8 cellular contexts compared by ENCODE assay signal in the genomic region with DNA sequence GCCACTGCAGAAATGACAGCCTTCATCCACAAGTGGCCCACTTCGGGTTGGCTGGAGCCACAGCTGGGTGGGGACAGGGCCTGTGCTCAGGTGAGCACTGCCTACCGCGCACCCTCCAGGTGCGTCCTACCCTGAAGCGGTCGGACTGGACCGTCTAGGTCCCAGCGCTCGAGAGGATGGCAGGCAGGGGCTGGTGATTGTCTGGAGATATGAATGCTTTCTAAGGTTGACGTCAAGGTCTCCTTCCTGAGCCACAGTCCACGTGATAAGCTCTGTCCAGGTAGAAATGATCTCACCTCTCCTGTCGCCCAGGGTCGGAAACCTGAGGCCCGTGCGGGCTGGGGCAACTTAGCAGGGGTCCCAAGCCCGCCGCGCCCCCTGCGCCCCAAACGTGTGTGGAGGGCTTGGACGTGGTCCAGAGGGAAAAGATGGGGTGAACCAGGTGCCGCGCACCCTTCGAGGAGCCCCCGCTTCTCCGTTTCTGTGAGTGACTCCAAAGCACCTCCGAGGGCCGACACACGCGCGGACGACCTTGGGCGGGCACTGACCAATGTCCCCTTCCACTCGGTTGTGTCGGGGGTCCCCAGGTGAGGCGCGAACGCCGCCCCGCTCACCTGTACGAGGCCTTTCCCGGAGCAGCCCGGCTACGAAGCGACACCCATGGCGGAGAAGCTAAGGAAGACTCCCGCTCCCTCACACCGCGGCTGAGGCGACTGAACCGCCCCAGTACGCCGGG. TPM values are rescaled to one million over a fixed set of nuclear protein-coding genes. Genes with fewer than 3 reads are reported as not detected.
DNase-seq lines count a peak whose midpoint lies in the region; ATAC-seq, FAIRE-seq and TF ChIP-seq lines count a peak whose summit lies in the region.

No MANE protein-coding gene starts in this region.

- H3K9me3 ChIP-seq in HUES6 (ENCODE audit: control insufficient read depth, insufficient read depth, low read depth, low read length) (no peaks in the 10 kb centered on the region), keratinocyte (ENCODE audit: control insufficient read depth, low read depth, low read length) (no peaks in the 10 kb centered on the region), subcutaneous abdominal adipose tissue (ENCODE audit: control insufficient read depth in 5 of 5, low read length in 5 of 5) (no peaks in the 10 kb centered on the region)

- peak; percentile 61 for FAIRE-seq in keratinocyte (lab: Jason Lieb, UNC)

- H3K36me3 ChIP-seq in HUES6 (ENCODE audit: control insufficient read depth, insufficient read depth, low read length) (no peaks in the 10 kb centered on the region), keratinocyte (ENCODE audit: control insufficient read depth in 2 of 2, extremely low read depth in 1 of 2, insufficient read depth in 2 of 2, low read length in 2 of 2) (no peaks in the 10 kb centered on the region), subcutaneous abdominal adipose tissue (ENCODE audit: control insufficient read depth in 5 of 5, insufficient read depth in 5 of 5, low read length in 5 of 5) (no peaks in the 10 kb centered on the region)

- H3K4me2 ChIP-seq in keratinocyte (ENCODE audit: control insufficient read depth, extremely low read depth, insufficient read depth, low read depth, low read length), result peak overlapping the region; percentile 69

- H3K27ac ChIP-seq in HUES6 (ENCODE audit: low read depth, low read length) (no peak overlapping the region), keratinocyte (ENCODE audit: control insufficient read depth, insufficient read depth, low read length) (peak overlapping the region; percentile 71), subcutaneous abdominal adipose tissue (ENCODE audit: low read depth, low read length) (no peak overlapping the region)

- H3K9me3 Mint-ChIP-seq in activated naive CD8-positive, alpha-beta T cell treated with anti-CD3 and anti-CD28 coated beads, Interleukin-2, amount 10 ng/mL, durations not matched to agents 7 days and 5 days, result no peaks in the 10 kb centered on the region

- peak overlapping the region; percentile 60 for H3K27ac Mint-ChIP-seq in activated naive CD8-positive, alpha-beta T cell treated with anti-CD3 and anti-CD28 coated beads, Interleukin-2, amount 10 ng/mL, durations not matched to agents 7 days and 5 days

- H3K9ac ChIP-seq in HUES6 (ENCODE audit: low read length) (peak overlapping the region; percentile 59), keratinocyte (ENCODE audit: control insufficient read depth, extremely low read depth, insufficient read depth, low read length) (peak overlapping the region; percentile 89), subcutaneous abdominal adipose tissue (ENCODE audit: low read length in 5 of 5) (peak overlapping the region in 4 of 5 donors; percentile 66 to 89 (median 82))

- peak overlapping the region; percentile 87 for H3K4me3 ChIP-seq in HUES6 (ENCODE audit: low read depth, low read length)
- H3K4me3 ChIP-seq in keratinocyte (ENCODE audit: control insufficient read depth in 2 of 3, extremely low read depth in 1 of 3, insufficient read depth in 2 of 3, low read depth in 1 of 3, low read length in 3 of 3), result peak overlapping the region; percentile 42 to 71 (median 58)
- peak overlapping the region; percentile 48 to 89 (median 82) for H3K4me3 ChIP-seq in subcutaneous abdominal adipose tissue (ENCODE audit: low read depth in 1 of 5, low read length in 5 of 5)

- no peaks in the 10 kb centered on the region for H3K9me1 ChIP-seq in keratinocyte (ENCODE audit: control insufficient read depth, extremely low read depth, insufficient read depth, low read length)

- H3K27me3 Mint-ChIP-seq in activated naive CD8-positive, alpha-beta T cell treated with anti-CD3 and anti-CD28 coated beads, Interleukin-2, amount 10 ng/mL, durations not matched to agents 7 days and 5 days, result no peaks in the 10 kb centered on the region

- no peaks in the 10 kb centered on the region for H3K79me2 ChIP-seq in keratinocyte (ENCODE audit: control insufficient read depth, insufficient read depth, low read length)

- dilution Hi-C loops in keratinocyte (cut with MboI; ENCODE audit: extremely low pct_ligation_motif_present, low sequenced_read_pairs), result no loop called here

- peak; percentile 84 for DNase-seq in DMS53 treated with DMSO at 0.1 percent for 48 hours (lab: John Stamatoyannopoulos, UW; ENCODE audit: unreplicated experiment)
- DNase-seq in activated naive CD8-positive, alpha-beta T cell treated with anti-CD3 and anti-CD28 coated beads, Interleukin-2, amount 10 ng/mL, durations not matched to agents 7 days and 5 days, result no peak
- DNase-seq in keratinocyte (ENCODE audit: low read depth, low spot score), result no peak
- DNase-seq in NCI-H2171 treated with DMSO at 0.1 percent for 48 hours (lab: John Stamatoyannopoulos, UW), result no peak
- no peak for DNase-seq in SHP77 (lab: John Stamatoyannopoulos, UW)

- TF ChIP-seq CTCF in keratinocyte (optimal IDR thresholded peaks at IDR 0.05 in 1 of 3, IDR thresholded peaks at IDR 0.05 in 1 of 3, conservative IDR thresholded peaks at IDR 0.05 in 1 of 3; ENCODE audit: extremely low read depth in 1 of 3, insufficient read depth in 2 of 3, low read length in 3 of 3), result no peak

- peaks cover 25% of the 10 kb centered on the region for H3K4me1 Mint-ChIP-seq in activated naive CD8-positive, alpha-beta T cell treated with anti-CD3 and anti-CD28 coated beads, Interleukin-2, amount 10 ng/mL, durations not matched to agents 7 days and 5 days

- H3K27me3 ChIP-seq in HUES6 (ENCODE audit: control insufficient read depth, insufficient read depth, low read length) (peaks cover 30% of the 10 kb centered on the region), keratinocyte (ENCODE audit: control insufficient read depth, extremely low read depth, insufficient read depth, low read length) (no peaks in the 10 kb centered on the region), subcutaneous abdominal adipose tissue (ENCODE audit: control insufficient read depth in 5 of 5, insufficient read depth in 4 of 5, low read length in 5 of 5) (no peaks in the 10 kb centered on the region)

- peaks cover 10% of the 10 kb centered on the region for H3K36me3 Mint-ChIP-seq in activated naive CD8-positive, alpha-beta T cell treated with anti-CD3 and anti-CD28 coated beads, Interleukin-2, amount 10 ng/mL, durations not matched to agents 7 days and 5 days

- POLR2A ChIA-PET in activated naive CD8-positive, alpha-beta T cell treated with anti-CD3 and anti-CD28 coated beads, Interleukin-2, amount 10 ng/mL, durations not matched to agents 7 days and 5 days (lab: Charles Lee), result interaction anchor here (0.7 to 2.6 kb wide), 7 partner anchors 9 to 175 kb away, joined by 3 to 23 read pairs (median 7); partner anchors contain the start of gene MORC3

- peak overlapping the region; percentile 88 for H2AFZ ChIP-seq in keratinocyte (ENCODE audit: control insufficient read depth, low read length)

- H4K20me1 ChIP-seq in keratinocyte (ENCODE audit: control insufficient read depth, extremely low read depth, insufficient read depth, low read length), result no peaks in the 10 kb centered on the region

- H3K4me3 Mint-ChIP-seq in activated naive CD8-positive, alpha-beta T cell treated with anti-CD3 and anti-CD28 coated beads, Interleukin-2, amount 10 ng/mL, durations not matched to agents 7 days and 5 days, result peak overlapping the region; percentile 81

- H3K4me1 ChIP-seq in HUES6 (ENCODE audit: control insufficient read depth, insufficient read depth, low read length), result peaks cover 8% of the 10 kb centered on the region
- H3K4me1 ChIP-seq in keratinocyte (ENCODE audit: control insufficient read depth, extremely low read depth, insufficient read depth, low read length), result peaks cover 11% of the 10 kb centered on the region
- H3K4me1 ChIP-seq in subcutaneous abdominal adipose tissue (ENCODE audit: control insufficient read depth in 5 of 5, insufficient read depth in 5 of 5, low read length in 5 of 5), result peaks cover 0 to 24% (median 22%) of the 10 kb centered on the region in 5 donors

- peak; percentile 2 for ATAC-seq in activated naive CD8-positive, alpha-beta T cell treated with anti-CD3 and anti-CD28 coated beads, Interleukin-2, amount 10 ng/mL, durations not matched to agents 7 days and 5 days (ENCODE audit: low read depth)
- ATAC-seq in GM18861 (IDR thresholded peaks at IDR 0.05; ENCODE audit: unreplicated experiment), result no peak

RNA-seq across cellular contexts. Expression of gene DOP1B, which starts 0.9 kb away (rescaled TPM):
- 10 to 100 TPM; 24.1 to 27.1 TPM for total RNA-seq in activated naive CD8-positive, alpha-beta T cell treated with anti-CD3 and anti-CD28 coated beads, Interleukin-2, amount 10 ng/mL, durations not matched to agents 7 days and 5 days
- 2.4 to 5.8 TPM (median 2.9 TPM) in 3 replicates for polyA plus RNA-seq in keratinocyte
- polyA plus RNA-seq in keratinocyte (2011; ENCODE audit: low read depth), result 3.4 TPM
- 3.1 and 3.2 TPM in 2 replicates for polyA plus RNA-seq in keratinocyte (2011; cell fraction: cytosol; rRNA removed)
- polyA plus RNA-seq in keratinocyte (2011; cell fraction: nucleus; rRNA removed), result 10.6 and 12.9 TPM in 2 replicates
- polyA plus RNA-seq in keratinocyte (2012; ENCODE audit: low replicate concordance), result 3.6 and 5.6 TPM in 2 replicates
- polyA minus RNA-seq in keratinocyte, result 5.1 to 11.1 TPM (median 6.3 TPM) in 3 replicates
- polyA minus RNA-seq in keratinocyte (2011; cell fraction: cytosol; rRNA and poly(A)+ RNA removed), result 10.6 TPM
- polyA minus RNA-seq in keratinocyte (2011; cell fraction: nucleus; rRNA and poly(A)+ RNA removed), result 13.3 and 17.2 TPM in 2 replicates

RNA-seq across cellular contexts. Expression of gene CBR3, which starts 20.9 kb away (rescaled TPM):
- 10 to 100 TPM; 14.6 to 14.9 TPM for total RNA-seq in activated naive CD8-positive, alpha-beta T cell treated with anti-CD3 and anti-CD28 coated beads, Interleukin-2, amount 10 ng/mL, durations not matched to agents 7 days and 5 days
- polyA plus RNA-seq in keratinocyte, result 0.70 to 1.8 TPM (median 1.3 TPM) in 3 replicates
- polyA plus RNA-seq in keratinocyte (2011; ENCODE audit: low read depth), result not detected
- polyA plus RNA-seq in keratinocyte (2011; cell fraction: cytosol; rRNA removed), result 0.34 and 0.47 TPM in 2 replicates
- 0.16 TPM in 1 of 2 replicates, not detected in the other for polyA plus RNA-seq in keratinocyte (2011; cell fraction: nucleus; rRNA removed)
- polyA plus RNA-seq in keratinocyte (2012; ENCODE audit: low replicate concordance), result 0.90 and 2.8 TPM in 2 replicates
- 0.62 to 0.77 TPM in 2 of 3 replicates, not detected in the other for polyA minus RNA-seq in keratinocyte
- polyA minus RNA-seq in keratinocyte (2011; cell fraction: cytosol; rRNA and poly(A)+ RNA removed), result not detected
- 0.42 TPM in 1 of 2 replicates, not detected in the other for polyA minus RNA-seq in keratinocyte (2011; cell fraction: nucleus; rRNA and poly(A)+ RNA removed)
